8 cellular contexts compared by ENCODE assay signal in genomic region chr19:44570984-44571684, GRCh38. TPM values are rescaled to one million over a fixed set of nuclear protein-coding genes. Genes with fewer than 3 reads are reported as not detected.
DNase-seq lines count a peak whose midpoint lies in the region; ATAC-seq, FAIRE-seq and TF ChIP-seq lines count a peak whose summit lies in the region.
"Had no signal": no experiment of that assay in that cellular context is flagged by ENCODE, and none has a peak within 500 bp of the region (broad histone marks: within the 10 kb centered on the region; RNA-seq: fewer than 3 reads in every experiment).

No MANE protein-coding gene starts in this region.

- TF ChIP-seq CTCF in GM06990 (IDR thresholded peaks at IDR 0.05; ENCODE audit: insufficient read depth, low read length, poor library complexity, severe bottlenecking): peak; percentile 65
- TF ChIP-seq CTCF in MM.1S (IDR thresholded peaks at IDR 0.05; ENCODE audit: low read length): peak; percentile 76
- peak; percentile 78 to 87 (median 80) for TF ChIP-seq CTCF in K562 (IDR thresholded peaks at IDR 0.05 in 2 of 3, conservative IDR thresholded peaks at IDR 0.05 in 1 of 3; ENCODE audit: insufficient read depth in 2 of 3, low read depth in 1 of 3, low read length in 3 of 3)
- TF ChIP-seq CTCF in smooth muscle cell (IDR thresholded peaks at IDR 0.05; ENCODE audit: borderline replicate concordance, insufficient read depth, poor library complexity, severe bottlenecking): peak; percentile 82

- H3K27ac ChIP-seq in MM.1S (ENCODE audit: low read length) (no peak overlapping the region), SJCRH30 (no peak overlapping the region), K562 (ENCODE audit: extremely low read depth, low read depth, low read length) (no peak overlapping the region), smooth muscle cell (ENCODE audit: low read depth) (no peak overlapping the region)
- H3K27ac ChIP-seq: epithelial cell of prostate had no signal

- peak; percentile 82 to 83 for TF ChIP-seq RAD21 in K562 (CRISPR knock-in tag; conservative IDR thresholded peaks at IDR 0.05 in 1 of 2, IDR thresholded peaks at IDR 0.05 in 1 of 2)

- H2AFZ ChIP-seq in MM.1S (ENCODE audit: low read length) (peak overlapping the region; percentile 14; the same call in 1 of the 2 replicates), K562 (ENCODE audit: low read depth, low read length) (peak overlapping the region; percentile 44), smooth muscle cell (ENCODE audit: low read depth) (peak overlapping the region; percentile 69)

- CTCF ChIA-PET in K562 (lab: Yijun Ruan, JAX; ENCODE audit: low intra/inter-chr PET ratio): interaction anchor here (0.7 to 2.6 kb wide), 2 partner anchors 84 to 87 kb away, joined by 7 to 14 read pairs; no protein-coding TSS in a partner anchor

- H3K4me1 ChIP-seq in MM.1S (ENCODE audit: low read length): no peaks in the 10 kb centered on the region
- no peaks in the 10 kb centered on the region for H3K4me1 ChIP-seq in SJCRH30
- peaks cover 12 to 33% of the 10 kb centered on the region in 2 experiments for H3K4me1 ChIP-seq in K562 (replicated peaks in 1 of 2; ENCODE audit: control insufficient read depth in 2 of 2, insufficient read depth in 2 of 2, low read length in 2 of 2)
- no peaks in the 10 kb centered on the region for H3K4me1 ChIP-seq in smooth muscle cell (ENCODE audit: low read depth)

- H3K9me2 ChIP-seq in MM.1S (replicated peaks; ENCODE audit: insufficient read depth, low read length): no peaks in the 10 kb centered on the region

- no peaks in the 10 kb centered on the region for H3F3A ChIP-seq in MM.1S (ENCODE audit: insufficient read depth, low read length)
- no peaks in the 10 kb centered on the region for H3F3A ChIP-seq in smooth muscle cell (ENCODE audit: low read depth)

- H3K9me3 ChIP-seq in MM.1S (replicated peaks; ENCODE audit: insufficient read depth, low read length): no peaks in the 10 kb centered on the region
- H3K9me3 ChIP-seq in SJCRH30 (replicated peaks): no peaks in the 10 kb centered on the region
- no peaks in the 10 kb centered on the region for H3K9me3 ChIP-seq in K562 (replicated peaks; ENCODE audit: control insufficient read depth, insufficient read depth, low read depth, low read length)
- no peaks in the 10 kb centered on the region for H3K9me3 ChIP-seq in smooth muscle cell (replicated peaks; ENCODE audit: low read depth)

- H3K4me3 ChIP-seq in GM06990 (replicated peaks; ENCODE audit: low read depth, low read length) (no peak overlapping the region), MM.1S (ENCODE audit: low read length) (no peak overlapping the region), SJCRH30 (no peak overlapping the region), K562 (no peak overlapping the region), smooth muscle cell (peak overlapping the region; percentile 29)

- POLR2A ChIA-PET in K562 (lab: Yijun Ruan, JAX): interaction anchor here (0.5 to 0.9 kb wide), 8 partner anchors 9 to 607 kb away, joined by 3 to 4 read pairs (median 3); partner anchors contain the start of gene BLOC1S3

- TF ChIP-seq POLR2A in K562 (conservative IDR thresholded peaks at IDR 0.05): no peak

- TF ChIP-seq EP300 in K562 (IDR thresholded peaks at IDR 0.05; ENCODE audit: low read length): no peak

- in situ Hi-C loops in K562 (cut with MboI): loop anchor here (5.0 kb wide), 3 partner anchors 86 to 206 kb away; partner anchors contain the start of gene CBLC

- 26% methylated on average over 13 of the region's 13 CpGs for WGBS in K562 (ENCODE audit: insufficient coverage, low coverage, missing lambda C conversion rate)
- WGBS in smooth muscle cell (ENCODE audit: low lambda C conversion rate): 57% methylated on average over 13 of the region's 13 CpGs

- no peaks in the 10 kb centered on the region for H3K79me2 ChIP-seq in MM.1S (ENCODE audit: low read length)
- H3K79me2 ChIP-seq in K562 (ENCODE audit: control insufficient read depth, insufficient read depth, low read length): no peaks in the 10 kb centered on the region
- no peaks in the 10 kb centered on the region for H3K79me2 ChIP-seq in smooth muscle cell (ENCODE audit: low read depth)

- H3K9me1 ChIP-seq in K562 (ENCODE audit: control insufficient read depth, insufficient read depth, low read length): no peaks in the 10 kb centered on the region

- DNase-seq in GM06990 (ENCODE audit: extremely low read depth, insufficient read length) (no peak), MM.1S (peak; percentile 69), SJCRH30 (peak; percentile 65 to 87), K562 (ENCODE audit: extremely low read depth in 1 of 4, low spot score in 3 of 4) (peak; percentile 67 to 86 (median 68)), iPS DF 4.7 (ENCODE audit: extremely low read depth, low spot score) (peak; percentile 72), smooth muscle cell (lab: John Stamatoyannopoulos, UW; ENCODE audit: unreplicated experiment) (peak; percentile 12)

- no TSS peak for BruUV-seq in K562 (replicated peaks; lab: Mats Ljungman, UMichigan)

- ATAC-seq in K562 (peak; percentile 94), GM18502 (IDR thresholded peaks at IDR 0.05; ENCODE audit: poor library complexity, unreplicated experiment) (no peak)

- H3K36me3 ChIP-seq in GM06990 (ENCODE audit: control insufficient read depth, insufficient read depth, low read length): no peaks in the 10 kb centered on the region
- H3K36me3 ChIP-seq in MM.1S (replicated peaks; ENCODE audit: insufficient read depth, low read length): no peaks in the 10 kb centered on the region
- H3K36me3 ChIP-seq in SJCRH30: no peaks in the 10 kb centered on the region
- no peaks in the 10 kb centered on the region for H3K36me3 ChIP-seq in K562 (ENCODE audit: control insufficient read depth, insufficient read depth, low read length)
- H3K36me3 ChIP-seq in smooth muscle cell (ENCODE audit: low read depth): no peaks in the 10 kb centered on the region

- intact Hi-C loops in K562 (cut with micrococcal nuclease): loop anchor here (2.0 to 10.0 kb wide), 3 partner anchors 114 to 276 kb away; partner anchors contain the start of gene NECTIN2

- H3K27me3 ChIP-seq in GM06990 (replicated peaks; ENCODE audit: control insufficient read depth, insufficient read depth, low read length) (no peaks in the 10 kb centered on the region), MM.1S (replicated peaks; ENCODE audit: insufficient read depth, low read length) (no peaks in the 10 kb centered on the region), SJCRH30 (no peaks in the 10 kb centered on the region), K562 (ENCODE audit: control insufficient read depth in 2 of 2, insufficient read depth in 2 of 2, low read length in 2 of 2) (no peaks in the 10 kb centered on the region), smooth muscle cell (ENCODE audit: low read depth) (no peaks in the 10 kb centered on the region)

- peak; percentile 89 for FAIRE-seq in K562 (lab: Jason Lieb, UNC)

- peak overlapping the region; percentile 44; the same call in 1 of the 2 replicates for H3K4me2 ChIP-seq in MM.1S (ENCODE audit: low read depth, low read length)
- H3K4me2 ChIP-seq in K562 (ENCODE audit: insufficient read depth, low read length): no peak overlapping the region
- H3K4me2 ChIP-seq in smooth muscle cell: peak overlapping the region; percentile 68

- no peak overlapping the region for H3K9ac ChIP-seq in MM.1S (ENCODE audit: low read length)
- no peak overlapping the region; a peak in 1 of 4 replicates for H3K9ac ChIP-seq in K562 (ENCODE audit: insufficient read depth in 1 of 2, low read depth in 2 of 2, low read length in 2 of 2)
- no peak overlapping the region for H3K9ac ChIP-seq in smooth muscle cell (ENCODE audit: low read depth)

- H4K20me1 ChIP-seq in MM.1S (ENCODE audit: insufficient read depth, low read length) (no peaks in the 10 kb centered on the region), K562 (replicated peaks; ENCODE audit: control insufficient read depth, insufficient read depth, low read length) (no peaks in the 10 kb centered on the region), smooth muscle cell (ENCODE audit: low read depth) (no peaks in the 10 kb centered on the region)

RNA-seq across cellular contexts. Expression of gene CEACAM20, which starts 41.7 kb away (rescaled TPM):
- not detected in 2 replicates for total RNA-seq in SJCRH30 (2014; rRNA removed; shearing (Covaris generic))
- not detected in 2 replicates for total RNA-seq in K562 (2011; cell fraction: chromatin; rRNA removed; ENCODE audit: low replicate concordance)
- not detected in 2 replicates for total RNA-seq in K562 (2011; cell fraction: nucleolus; rRNA removed)
- total RNA-seq in K562 (2011; cell fraction: nucleoplasm; rRNA removed): not detected in 2 replicates
- total RNA-seq in K562 (2014; rRNA removed) (not detected in 2 replicates), K562 (2014; rRNA removed; fragmentation: Illumina TruSeq; extraction: Trizol) (not detected in 2 replicates), K562 (2015; rRNA removed; fragmentation: Illumina TruSeq; extraction: Trizol) (not detected in 2 replicates), K562 (2021) (not detected in 2 replicates), smooth muscle cell (not detected in 2 replicates)
- polyA plus RNA-seq in K562 (2011; rRNA removed) (not detected in 2 replicates), K562 (2014; fragmentation: Illumina TruSeq; extraction: Trizol) (not detected in 2 replicates), K562 (2014; fragmentation: Nextera tagmentation; extraction: Ambion mirVana) (not detected), K562 (2014; rRNA removed) (not detected in 2 replicates), smooth muscle cell (0.08 TPM in 1 of 2 replicates, not detected in the other)
- polyA plus RNA-seq in K562 (2011; cell fraction: cytosol; rRNA removed): not detected in 2 replicates
- polyA plus RNA-seq in K562 (2011; cell fraction: nucleus; rRNA removed): 0.07 TPM in 1 of 2 replicates, not detected in the other
- not detected in 2 replicates for polyA plus RNA-seq in K562 (2012)
- not detected in 2 replicates for polyA minus RNA-seq in K562 (2011; rRNA and poly(A)+ RNA removed)
- polyA minus RNA-seq in K562 (2011; cell fraction: cytosol; rRNA and poly(A)+ RNA removed): not detected in 2 replicates
- not detected in 2 replicates for polyA minus RNA-seq in K562 (2011; cell fraction: nucleus; rRNA and poly(A)+ RNA removed)

RNA-seq across cellular contexts. Expression of gene IGSF23, which starts 42.2 kb away (rescaled TPM):
- not detected in 2 replicates for total RNA-seq in SJCRH30 (2014; rRNA removed; shearing (Covaris generic))
- total RNA-seq in K562 (2011; cell fraction: chromatin; rRNA removed; ENCODE audit: low replicate concordance): not detected in 2 replicates
- not detected in 2 replicates for total RNA-seq in K562 (2011; cell fraction: nucleolus; rRNA removed)
- not detected in 2 replicates for total RNA-seq in K562 (2011; cell fraction: nucleoplasm; rRNA removed)
- not detected in 2 replicates for total RNA-seq in K562 (2014; rRNA removed)
- not detected in 2 replicates for total RNA-seq in K562 (2014; rRNA removed; fragmentation: Illumina TruSeq; extraction: Trizol)
- not detected in 2 replicates for total RNA-seq in K562 (2015; rRNA removed; fragmentation: Illumina TruSeq; extraction: Trizol)
- total RNA-seq in K562 (2021): not detected in 2 replicates
- not detected in 2 replicates for polyA plus RNA-seq in K562 (2011; rRNA removed)
- not detected in 2 replicates for polyA plus RNA-seq in K562 (2011; cell fraction: cytosol; rRNA removed)
- not detected in 2 replicates for polyA plus RNA-seq in K562 (2011; cell fraction: nucleus; rRNA removed)
- polyA plus RNA-seq in K562 (2012): not detected in 2 replicates
- not detected in 2 replicates for polyA plus RNA-seq in K562 (2014; fragmentation: Illumina TruSeq; extraction: Trizol)
- polyA plus RNA-seq in K562 (2014; fragmentation: Nextera tagmentation; extraction: Ambion mirVana): not detected
- not detected in 2 replicates for polyA plus RNA-seq in K562 (2014; rRNA removed)
- not detected in 2 replicates for polyA minus RNA-seq in K562 (2011; rRNA and poly(A)+ RNA removed)
- polyA minus RNA-seq in K562 (2011; cell fraction: cytosol; rRNA and poly(A)+ RNA removed): not detected in 2 replicates
- polyA minus RNA-seq in K562 (2011; cell fraction: nucleus; rRNA and poly(A)+ RNA removed): not detected in 2 replicates
- not detected in 2 replicates for total RNA-seq in smooth muscle cell
- not detected in 2 replicates for polyA plus RNA-seq in smooth muscle cell

Comparison
In these comparisons a context has a peak if more than half of its experiments do, and no peak if none do; other contexts are left out.
1. H2AFZ ChIP-seq: peak in every context shown above with its lines; median percentile 69 in smooth muscle cell; 44 in K562; 14 in MM.1S.